Comparison of ENCODE assay signal across 9 cellular contexts in the genomic region with DNA sequence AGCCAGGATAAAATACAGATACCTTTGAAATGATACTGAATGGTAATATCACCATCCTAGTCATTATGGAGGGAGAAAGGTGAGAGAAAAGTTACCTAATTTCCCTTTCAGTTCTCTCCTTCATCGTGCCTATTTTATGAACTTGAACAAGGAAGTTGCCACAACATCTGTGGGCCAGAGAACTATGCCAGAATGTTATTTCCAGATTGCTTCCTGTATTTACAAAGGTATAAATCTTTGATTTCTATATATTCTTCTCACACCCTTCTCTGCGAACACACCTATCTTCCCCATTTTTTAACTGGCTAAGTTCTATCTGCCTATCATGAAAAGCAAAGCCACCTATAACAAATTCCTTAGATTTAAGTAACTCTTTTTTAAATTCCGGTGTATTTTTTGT.
"Had no signal": no experiment of that assay in that cellular context is flagged by ENCODE, and none has a peak within 500 bp of the region (broad histone marks: within the 10 kb centered on the region; RNA-seq: fewer than 3 reads in every experiment).

No MANE protein-coding gene starts in this region.

- H3K36me3 ChIP-seq: HAP-1 had no signal

- ATAC-seq: HCT116, K562 had no signal

- H3K4me3 ChIP-seq: GM23248, HAP-1, K562 had no signal

- FAIRE-seq: HTR-8/SVneo, K562 had no signal

- H3K27ac ChIP-seq: GM23248 had no signal

- H3K9me3 ChIP-seq: HAP-1 had no signal

- H2AFZ ChIP-seq: GM23248 had no signal

- H3K4me1 ChIP-seq: HAP-1 had no signal

- DNase-seq: GM23248, GOT3, H7, HFFc6, IMR-90 had no signal
